In the genomic region with DNA sequence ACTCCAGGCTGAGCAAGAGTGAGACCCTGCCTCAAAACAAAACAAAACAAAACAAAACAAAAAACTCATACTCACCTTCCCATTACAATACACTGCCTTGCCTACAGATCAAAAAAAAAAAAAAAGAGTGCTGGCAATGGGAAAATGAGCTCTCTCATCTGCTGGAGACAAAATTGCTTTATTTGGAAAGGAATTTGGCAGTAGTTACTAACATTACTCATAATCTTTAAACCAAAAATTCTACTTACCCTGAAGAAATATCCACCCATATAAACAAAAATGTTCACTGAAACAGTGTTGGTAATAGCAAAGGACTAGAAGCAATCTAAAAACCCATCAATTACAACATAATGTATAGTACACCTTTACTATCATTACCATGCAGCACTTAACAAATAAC, we compare ENCODE assay signal across 19 cellular contexts.
DNase-seq lines count a peak whose midpoint lies in the region; ATAC-seq and TF ChIP-seq lines count a peak whose summit lies in the region.
"Had no signal": no experiment of that assay in that cellular context is flagged by ENCODE, and none has a peak within 500 bp of the region (broad histone marks: within the 10 kb centered on the region; RNA-seq: fewer than 3 reads in every experiment).

No MANE protein-coding gene starts in this region.

- DNase-seq in AG04449 (ENCODE audit: low read depth, low spot score) (peak; percentile 42), HFFc6 (peak; percentile 73), dedifferentiated amniotic fluid mesenchymal stem cell (ENCODE audit: extremely low spot score) (peak; percentile 90), left lobe of liver (ENCODE audit: low spot score) (no peak), SIG-M5 treated with dmso at 0.1 percent for 504 hours (lab: John Stamatoyannopoulos, UW; ENCODE audit: unreplicated experiment) (no peak), endothelial cell (ENCODE audit: low spot score) (no peak), natural killer cell (no peak)
- DNase-seq: activated CD4-positive, alpha-beta T cell treated with anti-CD3 and anti-CD28 coated beads, Interleukin-2, amount 50 U/mL, for 4 hours; AML-193; NCI-H1694 treated with DMSO at 0.1 percent for 48 hours; nucleus accumbens; stimulated activated CD4-positive, alpha-beta T cell treated with anti-CD3 and anti-CD28 coated beads, Interleukin-12 subunit alpha, Interleukin-12 subunit beta, amount 100 ng/mL, for 4 hours; substantia nigra had no signal

- ATAC-seq in left lobe of liver (peak; percentile 46), GM18517 (IDR thresholded peaks at IDR 0.05; ENCODE audit: unreplicated experiment) (no peak), natural killer cell (no peak)
- ATAC-seq: GM12878 had no signal

- intact Hi-C loops in natural killer cell (cut with micrococcal nuclease), result no loop called here

- H3K4me1 Mint-ChIP-seq in HFFc6 (ENCODE audit: low read depth) (peaks cover 34% of the 10 kb centered on the region), endothelial cell (ENCODE audit: unreplicated experiment) (no peaks in the 10 kb centered on the region), natural killer cell (no peaks in the 10 kb centered on the region)
- H3K4me1 Mint-ChIP-seq: activated T-helper 17 cell treated with anti-CD3 and anti-CD28 coated beads, Interleukin-2, amount 50 U/mL, for 72 hours; memory B cell had no signal

- H3K27me3 Mint-ChIP-seq in HFFc6 (ENCODE audit: insufficient read depth) (no peaks in the 10 kb centered on the region; the same call in 1 of the 2 replicates), endothelial cell (ENCODE audit: unreplicated experiment) (no peaks in the 10 kb centered on the region), natural killer cell (ENCODE audit: low read depth in 2 of 2) (no peaks in the 10 kb centered on the region)
- H3K27me3 Mint-ChIP-seq: activated T-helper 17 cell treated with anti-CD3 and anti-CD28 coated beads, Interleukin-2, amount 50 U/mL, for 72 hours; memory B cell had no signal

- peak overlapping the region; percentile 68 for H3K27ac Mint-ChIP-seq in HFFc6
- no peak overlapping the region for H3K27ac Mint-ChIP-seq in endothelial cell (ENCODE audit: unreplicated experiment)
- no peak overlapping the region for H3K27ac Mint-ChIP-seq in natural killer cell
- H3K27ac Mint-ChIP-seq: T-helper 2 cell treated with Interferon-gamma antibody and Interleukin-4, amounts not matched to agents 5 μg/mL and 100 μg/mL, for 36 hours had no signal

- H3K9me3 Mint-ChIP-seq in HFFc6, result no peaks in the 10 kb centered on the region
- H3K9me3 Mint-ChIP-seq in endothelial cell (ENCODE audit: unreplicated experiment), result no peaks in the 10 kb centered on the region
- no peaks in the 10 kb centered on the region for H3K9me3 Mint-ChIP-seq in natural killer cell
- H3K9me3 Mint-ChIP-seq: activated T-helper 17 cell treated with anti-CD3 and anti-CD28 coated beads, Interleukin-2, amount 50 U/mL, for 72 hours; memory B cell had no signal

- TF ChIP-seq CTCF in AG04449 (IDR thresholded peaks at IDR 0.05; ENCODE audit: insufficient read depth, low read length, missing control alignments), result no peak
- TF ChIP-seq CTCF in HFFc6 (IDR thresholded peaks at IDR 0.05), result no peak
- no peak for TF ChIP-seq CTCF in endothelial cell (IDR thresholded peaks at IDR 0.05; ENCODE audit: unreplicated experiment)
- TF ChIP-seq CTCF in natural killer cell (IDR thresholded peaks at IDR 0.05), result no peak

- CTCF ChIA-PET in AG04449 (lab: Yijun Ruan, JAX), result no interaction called here

- H3K4me3 ChIP-seq in AG04449 (ENCODE audit: low read depth, low read length), result no peak overlapping the region
- H3K4me3 ChIP-seq: cardiac muscle cell, GM12878 had no signal

- H3K36me3 Mint-ChIP-seq in HFFc6 (ENCODE audit: low read depth), result peaks cover 16% of the 10 kb centered on the region
- H3K36me3 Mint-ChIP-seq in endothelial cell (ENCODE audit: low read depth, unreplicated experiment), result peaks cover 3% of the 10 kb centered on the region
- H3K36me3 Mint-ChIP-seq in natural killer cell, result no peaks in the 10 kb centered on the region

- POLR2A ChIA-PET in AG04449 (lab: Yijun Ruan, JAX), result no interaction called here

- peak overlapping the region; percentile 14 for H3K4me3 Mint-ChIP-seq in HFFc6
- H3K4me3 Mint-ChIP-seq in endothelial cell (ENCODE audit: unreplicated experiment), result no peak overlapping the region
- no peak overlapping the region for H3K4me3 Mint-ChIP-seq in natural killer cell
- H3K4me3 Mint-ChIP-seq: activated T-helper 17 cell treated with anti-CD3 and anti-CD28 coated beads, Interleukin-2, amount 50 U/mL, for 72 hours; memory B cell; T-helper 2 cell treated with Interferon-gamma antibody and Interleukin-4, amounts not matched to agents 5 μg/mL and 100 μg/mL, for 36 hours had no signal

Comparison
In these comparisons a context has a peak if more than half of its experiments do, and no peak if none do; other contexts are left out.
1. DNase-seq: peak in AG04449 (single experiment), HFFc6 (single experiment) and dedifferentiated amniotic fluid mesenchymal stem cell (single experiment); none in left lobe of liver (single experiment), SIG-M5 treated with dmso at 0.1 percent for 504 hours (single experiment), endothelial cell (single experiment) and natural killer cell (single experiment).